ENCODE assay signal across 2 cellular contexts in the genomic region with DNA sequence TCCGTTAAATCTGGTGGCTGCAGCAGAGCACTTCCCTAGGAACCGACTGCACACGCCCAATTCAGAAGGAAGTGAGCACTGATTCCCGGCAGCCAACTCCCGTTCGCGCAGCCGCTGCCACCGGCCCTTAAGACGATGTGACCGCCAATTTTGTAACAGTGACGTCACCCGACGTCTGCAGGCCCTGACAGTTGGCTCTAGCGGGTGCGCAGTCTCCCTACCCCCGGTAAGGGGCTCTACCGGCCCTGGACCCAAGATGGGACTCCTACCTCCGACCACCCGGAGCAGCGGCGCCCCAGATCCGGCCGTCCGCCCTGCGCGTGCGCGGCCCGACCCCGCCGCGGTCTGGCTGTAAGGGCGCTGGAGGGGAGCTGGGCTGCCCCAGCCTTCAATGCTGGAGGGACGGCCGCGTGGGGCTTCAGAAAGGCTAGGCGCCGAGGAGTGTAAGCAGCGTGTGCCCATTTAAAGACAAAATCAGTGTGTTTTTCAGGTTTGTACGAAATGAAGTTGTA.
TF ChIP-seq lines count a peak whose summit lies in the region.

No MANE protein-coding gene starts in this region.

TF ChIP-seq in GM23338, 12 proteins besides CTCF, POLR2A, EP300 and RAD21 (continued from another document):
- TF ChIP-seq, protein P1, sequence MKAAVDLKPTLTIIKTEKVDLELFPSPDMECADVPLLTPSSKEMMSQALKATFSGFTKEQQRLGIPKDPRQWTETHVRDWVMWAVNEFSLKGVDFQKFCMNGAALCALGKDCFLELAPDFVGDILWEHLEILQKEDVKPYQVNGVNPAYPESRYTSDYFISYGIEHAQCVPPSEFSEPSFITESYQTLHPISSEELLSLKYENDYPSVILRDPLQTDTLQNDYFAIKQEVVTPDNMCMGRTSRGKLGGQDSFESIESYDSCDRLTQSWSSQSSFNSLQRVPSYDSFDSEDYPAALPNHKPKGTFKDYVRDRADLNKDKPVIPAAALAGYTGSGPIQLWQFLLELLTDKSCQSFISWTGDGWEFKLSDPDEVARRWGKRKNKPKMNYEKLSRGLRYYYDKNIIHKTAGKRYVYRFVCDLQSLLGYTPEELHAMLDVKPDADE (IDR thresholded peaks at IDR 0.05) = no peak
- TF ChIP-seq CREB1 (CRISPR knock-in tag; IDR thresholded peaks at IDR 0.05; ENCODE audit: low read depth) = peak; percentile 95
- TF ChIP-seq, protein P2, sequence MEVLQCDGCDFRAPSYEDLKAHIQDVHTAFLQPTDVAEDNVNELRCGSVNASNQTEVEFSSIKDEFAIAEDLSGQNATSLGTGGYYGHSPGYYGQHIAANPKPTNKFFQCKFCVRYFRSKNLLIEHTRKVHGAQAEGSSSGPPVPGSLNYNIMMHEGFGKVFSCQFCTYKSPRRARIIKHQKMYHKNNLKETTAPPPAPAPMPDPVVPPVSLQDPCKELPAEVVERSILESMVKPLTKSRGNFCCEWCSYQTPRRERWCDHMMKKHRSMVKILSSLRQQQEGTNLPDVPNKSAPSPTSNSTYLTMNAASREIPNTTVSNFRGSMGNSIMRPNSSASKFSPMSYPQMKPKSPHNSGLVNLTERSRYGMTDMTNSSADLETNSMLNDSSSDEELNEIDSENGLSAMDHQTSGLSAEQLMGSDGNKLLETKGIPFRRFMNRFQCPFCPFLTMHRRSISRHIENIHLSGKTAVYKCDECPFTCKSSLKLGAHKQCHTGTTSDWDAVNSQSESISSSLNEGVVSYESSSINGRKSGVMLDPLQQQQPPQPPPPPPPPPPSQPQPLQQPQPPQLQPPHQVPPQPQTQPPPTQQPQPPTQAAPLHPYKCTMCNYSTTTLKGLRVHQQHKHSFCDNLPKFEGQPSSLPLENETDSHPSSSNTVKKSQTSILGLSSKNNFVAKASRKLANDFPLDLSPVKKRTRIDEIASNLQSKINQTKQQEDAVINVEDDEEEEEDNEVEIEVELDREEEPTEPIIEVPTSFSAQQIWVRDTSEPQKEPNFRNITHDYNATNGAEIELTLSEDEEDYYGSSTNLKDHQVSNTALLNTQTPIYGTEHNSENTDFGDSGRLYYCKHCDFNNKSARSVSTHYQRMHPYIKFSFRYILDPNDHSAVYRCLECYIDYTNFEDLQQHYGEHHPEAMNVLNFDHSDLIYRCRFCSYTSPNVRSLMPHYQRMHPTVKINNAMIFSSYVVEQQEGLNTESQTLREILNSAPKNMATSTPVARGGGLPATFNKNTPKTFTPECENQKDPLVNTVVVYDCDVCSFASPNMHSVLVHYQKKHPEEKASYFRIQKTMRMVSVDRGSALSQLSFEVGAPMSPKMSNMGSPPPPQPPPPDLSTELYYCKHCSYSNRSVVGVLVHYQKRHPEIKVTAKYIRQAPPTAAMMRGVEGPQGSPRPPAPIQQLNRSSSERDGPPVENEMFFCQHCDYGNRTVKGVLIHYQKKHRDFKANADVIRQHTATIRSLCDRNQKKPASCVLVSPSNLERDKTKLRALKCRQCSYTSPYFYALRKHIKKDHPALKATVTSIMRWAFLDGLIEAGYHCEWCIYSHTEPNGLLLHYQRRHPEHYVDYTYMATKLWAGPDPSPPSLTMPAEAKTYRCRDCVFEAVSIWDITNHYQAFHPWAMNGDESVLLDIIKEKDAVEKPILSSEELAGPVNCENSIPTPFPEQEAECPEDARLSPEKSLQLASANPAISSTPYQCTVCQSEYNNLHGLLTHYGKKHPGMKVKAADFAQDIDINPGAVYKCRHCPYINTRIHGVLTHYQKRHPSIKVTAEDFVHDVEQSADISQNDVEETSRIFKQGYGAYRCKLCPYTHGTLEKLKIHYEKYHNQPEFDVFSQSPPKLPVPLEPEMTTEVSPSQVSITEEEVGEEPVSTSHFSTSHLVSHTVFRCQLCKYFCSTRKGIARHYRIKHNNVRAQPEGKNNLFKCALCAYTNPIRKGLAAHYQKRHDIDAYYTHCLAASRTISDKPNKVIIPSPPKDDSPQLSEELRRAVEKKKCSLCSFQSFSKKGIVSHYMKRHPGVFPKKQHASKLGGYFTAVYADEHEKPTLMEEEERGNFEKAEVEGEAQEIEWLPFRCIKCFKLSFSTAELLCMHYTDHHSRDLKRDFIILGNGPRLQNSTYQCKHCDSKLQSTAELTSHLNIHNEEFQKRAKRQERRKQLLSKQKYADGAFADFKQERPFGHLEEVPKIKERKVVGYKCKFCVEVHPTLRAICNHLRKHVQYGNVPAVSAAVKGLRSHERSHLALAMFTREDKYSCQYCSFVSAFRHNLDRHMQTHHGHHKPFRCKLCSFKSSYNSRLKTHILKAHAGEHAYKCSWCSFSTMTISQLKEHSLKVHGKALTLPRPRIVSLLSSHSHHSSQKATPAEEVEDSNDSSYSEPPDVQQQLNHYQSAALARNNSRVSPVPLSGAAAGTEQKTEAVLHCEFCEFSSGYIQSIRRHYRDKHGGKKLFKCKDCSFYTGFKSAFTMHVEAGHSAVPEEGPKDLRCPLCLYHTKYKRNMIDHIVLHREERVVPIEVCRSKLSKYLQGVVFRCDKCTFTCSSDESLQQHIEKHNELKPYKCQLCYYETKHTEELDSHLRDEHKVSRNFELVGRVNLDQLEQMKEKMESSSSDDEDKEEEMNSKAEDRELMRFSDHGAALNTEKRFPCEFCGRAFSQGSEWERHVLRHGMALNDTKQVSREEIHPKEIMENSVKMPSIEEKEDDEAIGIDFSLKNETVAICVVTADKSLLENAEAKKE (CRISPR knock-in tag; IDR thresholded peaks at IDR 0.05) = no peak

TF ChIP-seq in SK-N-SH treated with all-trans-retinoic acid at 6 μM for 48 hours, 23 proteins besides CTCF, POLR2A, EP300 and RAD21 (continued from another document):
- TF ChIP-seq, protein P3, sequence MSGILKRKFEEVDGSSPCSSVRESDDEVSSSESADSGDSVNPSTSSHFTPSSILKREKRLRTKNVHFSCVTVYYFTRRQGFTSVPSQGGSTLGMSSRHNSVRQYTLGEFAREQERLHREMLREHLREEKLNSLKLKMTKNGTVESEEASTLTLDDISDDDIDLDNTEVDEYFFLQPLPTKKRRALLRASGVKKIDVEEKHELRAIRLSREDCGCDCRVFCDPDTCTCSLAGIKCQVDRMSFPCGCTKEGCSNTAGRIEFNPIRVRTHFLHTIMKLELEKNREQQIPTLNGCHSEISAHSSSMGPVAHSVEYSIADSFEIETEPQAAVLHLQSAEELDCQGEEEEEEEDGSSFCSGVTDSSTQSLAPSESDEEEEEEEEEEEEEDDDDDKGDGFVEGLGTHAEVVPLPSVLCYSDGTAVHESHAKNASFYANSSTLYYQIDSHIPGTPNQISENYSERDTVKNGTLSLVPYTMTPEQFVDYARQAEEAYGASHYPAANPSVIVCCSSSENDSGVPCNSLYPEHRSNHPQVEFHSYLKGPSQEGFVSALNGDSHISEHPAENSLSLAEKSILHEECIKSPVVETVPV (CRISPR knock-in tag; IDR thresholded peaks at IDR 0.05) = no peak
- no peak for TF ChIP-seq BACH2 (CRISPR knock-in tag; IDR thresholded peaks at IDR 0.05; ENCODE audit: borderline replicate concordance)
- TF ChIP-seq TOX (CRISPR knock-in tag; IDR thresholded peaks at IDR 0.05; ENCODE audit: borderline replicate concordance) = no peak
- no peak for TF ChIP-seq PPARA (CRISPR knock-in tag; IDR thresholded peaks at IDR 0.05; ENCODE audit: borderline replicate concordance)
- TF ChIP-seq SNAI2 (CRISPR knock-in tag; IDR thresholded peaks at IDR 0.05) = 0 out of 2 replicates have a peak, but pooled peaks have one; percentile 50
- TF ChIP-seq ZNF8 (CRISPR knock-in tag; IDR thresholded peaks at IDR 0.05) = no peak
- TF ChIP-seq ZNF565 (CRISPR knock-in tag; conservative IDR thresholded peaks at IDR 0.05; ENCODE audit: low read depth) = peak; percentile 40; the same call in 1 of the 2 replicates
- TF ChIP-seq OSR1 (CRISPR knock-in tag; IDR thresholded peaks at IDR 0.05) = no peak
- TF ChIP-seq, protein P4, sequence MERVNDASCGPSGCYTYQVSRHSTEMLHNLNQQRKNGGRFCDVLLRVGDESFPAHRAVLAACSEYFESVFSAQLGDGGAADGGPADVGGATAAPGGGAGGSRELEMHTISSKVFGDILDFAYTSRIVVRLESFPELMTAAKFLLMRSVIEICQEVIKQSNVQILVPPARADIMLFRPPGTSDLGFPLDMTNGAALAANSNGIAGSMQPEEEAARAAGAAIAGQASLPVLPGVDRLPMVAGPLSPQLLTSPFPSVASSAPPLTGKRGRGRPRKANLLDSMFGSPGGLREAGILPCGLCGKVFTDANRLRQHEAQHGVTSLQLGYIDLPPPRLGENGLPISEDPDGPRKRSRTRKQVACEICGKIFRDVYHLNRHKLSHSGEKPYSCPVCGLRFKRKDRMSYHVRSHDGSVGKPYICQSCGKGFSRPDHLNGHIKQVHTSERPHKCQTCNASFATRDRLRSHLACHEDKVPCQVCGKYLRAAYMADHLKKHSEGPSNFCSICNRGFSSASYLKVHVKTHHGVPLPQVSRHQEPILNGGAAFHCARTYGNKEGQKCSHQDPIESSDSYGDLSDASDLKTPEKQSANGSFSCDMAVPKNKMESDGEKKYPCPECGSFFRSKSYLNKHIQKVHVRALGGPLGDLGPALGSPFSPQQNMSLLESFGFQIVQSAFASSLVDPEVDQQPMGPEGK (CRISPR knock-in tag; IDR thresholded peaks at IDR 0.05; ENCODE audit: borderline replicate concordance) = no peak
- TF ChIP-seq, protein P5, sequence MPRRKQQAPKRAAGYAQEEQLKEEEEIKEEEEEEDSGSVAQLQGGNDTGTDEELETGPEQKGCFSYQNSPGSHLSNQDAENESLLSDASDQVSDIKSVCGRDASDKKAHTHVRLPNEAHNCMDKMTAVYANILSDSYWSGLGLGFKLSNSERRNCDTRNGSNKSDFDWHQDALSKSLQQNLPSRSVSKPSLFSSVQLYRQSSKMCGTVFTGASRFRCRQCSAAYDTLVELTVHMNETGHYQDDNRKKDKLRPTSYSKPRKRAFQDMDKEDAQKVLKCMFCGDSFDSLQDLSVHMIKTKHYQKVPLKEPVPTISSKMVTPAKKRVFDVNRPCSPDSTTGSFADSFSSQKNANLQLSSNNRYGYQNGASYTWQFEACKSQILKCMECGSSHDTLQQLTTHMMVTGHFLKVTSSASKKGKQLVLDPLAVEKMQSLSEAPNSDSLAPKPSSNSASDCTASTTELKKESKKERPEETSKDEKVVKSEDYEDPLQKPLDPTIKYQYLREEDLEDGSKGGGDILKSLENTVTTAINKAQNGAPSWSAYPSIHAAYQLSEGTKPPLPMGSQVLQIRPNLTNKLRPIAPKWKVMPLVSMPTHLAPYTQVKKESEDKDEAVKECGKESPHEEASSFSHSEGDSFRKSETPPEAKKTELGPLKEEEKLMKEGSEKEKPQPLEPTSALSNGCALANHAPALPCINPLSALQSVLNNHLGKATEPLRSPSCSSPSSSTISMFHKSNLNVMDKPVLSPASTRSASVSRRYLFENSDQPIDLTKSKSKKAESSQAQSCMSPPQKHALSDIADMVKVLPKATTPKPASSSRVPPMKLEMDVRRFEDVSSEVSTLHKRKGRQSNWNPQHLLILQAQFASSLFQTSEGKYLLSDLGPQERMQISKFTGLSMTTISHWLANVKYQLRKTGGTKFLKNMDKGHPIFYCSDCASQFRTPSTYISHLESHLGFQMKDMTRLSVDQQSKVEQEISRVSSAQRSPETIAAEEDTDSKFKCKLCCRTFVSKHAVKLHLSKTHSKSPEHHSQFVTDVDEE (CRISPR knock-in tag; IDR thresholded peaks at IDR 0.05) = peak; percentile 69; the same call in 1 of the 2 replicates
- TF ChIP-seq ESRRG (CRISPR knock-in tag; IDR thresholded peaks at IDR 0.05) = no peak
- TF ChIP-seq ZNF70 (CRISPR knock-in tag; IDR thresholded peaks at IDR 0.05) = peak; percentile 30; the same call in 1 of the 2 replicates
- no peak for TF ChIP-seq ARNTL (CRISPR knock-in tag; IDR thresholded peaks at IDR 0.05; ENCODE audit: borderline replicate concordance, low read depth)
- TF ChIP-seq, protein P6, sequence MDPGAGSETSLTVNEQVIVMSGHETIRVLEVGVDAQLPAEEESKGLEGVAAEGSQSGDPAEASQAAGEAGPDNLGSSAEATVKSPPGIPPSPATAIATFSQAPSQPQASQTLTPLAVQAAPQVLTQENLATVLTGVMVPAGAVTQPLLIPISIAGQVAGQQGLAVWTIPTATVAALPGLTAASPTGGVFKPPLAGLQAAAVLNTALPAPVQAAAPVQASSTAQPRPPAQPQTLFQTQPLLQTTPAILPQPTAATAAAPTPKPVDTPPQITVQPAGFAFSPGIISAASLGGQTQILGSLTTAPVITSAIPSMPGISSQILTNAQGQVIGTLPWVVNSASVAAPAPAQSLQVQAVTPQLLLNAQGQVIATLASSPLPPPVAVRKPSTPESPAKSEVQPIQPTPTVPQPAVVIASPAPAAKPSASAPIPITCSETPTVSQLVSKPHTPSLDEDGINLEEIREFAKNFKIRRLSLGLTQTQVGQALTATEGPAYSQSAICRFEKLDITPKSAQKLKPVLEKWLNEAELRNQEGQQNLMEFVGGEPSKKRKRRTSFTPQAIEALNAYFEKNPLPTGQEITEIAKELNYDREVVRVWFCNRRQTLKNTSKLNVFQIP (CRISPR knock-in tag; IDR thresholded peaks at IDR 0.05; ENCODE audit: borderline replicate concordance, low read depth) = no peak
